31 cellular contexts compared by ENCODE assay signal in genomic region chr11:115314330-115314729, GRCh38.
"Had no signal": no experiment of that assay in that cellular context is flagged by ENCODE, and none has a peak within 500 bp of the region (broad histone marks: within the 10 kb centered on the region; RNA-seq: fewer than 3 reads in every experiment).

No MANE protein-coding gene starts in this region.

- H3K4me3 Mint-ChIP-seq: natural killer cell; nephron; neural progenitor cell; stimulated activated memory B cell treated with anti-CD40 and anti-IgM and Interleukin-4, amounts not matched to agents 10 μg/mL and 1 μg/mL and 100 μg/mL, for 72 hours; stimulated activated naive CD8-positive, alpha-beta T cell treated with anti-CD3 and anti-CD28 coated beads, Interleukin-15, amount 100 ng/mL, for 72 hours; type B pancreatic cell had no signal

- H3K36me3 Mint-ChIP-seq: natural killer cell; neural progenitor cell; stimulated activated memory B cell treated with anti-CD40 and anti-IgM and Interleukin-4, amounts not matched to agents 10 μg/mL and 1 μg/mL and 100 μg/mL, for 72 hours had no signal

- H3K4me2 ChIP-seq: neural progenitor cell, smooth muscle cell had no signal

- H3K79me2 ChIP-seq: parathyroid adenoma had no signal

- H3K27me3 Mint-ChIP-seq: progenitor cell of endocrine pancreas; stimulated activated naive CD8-positive, alpha-beta T cell treated with anti-CD3 and anti-CD28 coated beads, Interleukin-15, amount 100 ng/mL, for 72 hours; type B pancreatic cell had no signal

- H3K27ac Mint-ChIP-seq: natural killer cell; neural progenitor cell; progenitor cell of endocrine pancreas; stimulated activated memory B cell treated with anti-CD40 and anti-IgM and Interleukin-4, amounts not matched to agents 10 μg/mL and 1 μg/mL and 100 μg/mL, for 72 hours; stimulated activated naive CD8-positive, alpha-beta T cell treated with anti-CD3 and anti-CD28 coated beads, Interleukin-15, amount 100 ng/mL, for 72 hours; type B pancreatic cell had no signal

- DNase-seq: natural killer cell; occipital lobe; ovary; posterior cingulate gyrus; psoas muscle; right cardiac atrium; spleen; stimulated activated CD4-positive, alpha-beta T cell treated with anti-CD3 and anti-CD28 coated beads, Interleukin-12 subunit alpha, Interleukin-12 subunit beta, amount 100 ng/mL, for 4 hours; stimulated activated CD4-positive, alpha-beta T cell treated with anti-CD3 and anti-CD28 coated beads, Interleukin-1b, Interleukin-23, amount 100 ng/mL, for 48 hours; stimulated activated CD4-positive, alpha-beta T cell treated with anti-CD3 and anti-CD28 coated beads, Interleukin-4, amount 100 ng/mL, for 1 hour; stimulated activated CD4-positive, alpha-beta T cell treated with anti-CD3 and anti-CD28 coated beads, Interleukin-4, amount 100 ng/mL, for 4 hours; stimulated activated CD8-positive, alpha-beta memory T cell treated with anti-CD3 and anti-CD28 coated beads, Interleukin-4, amount 100 ng/mL, for 48 hours; stimulated activated naive CD4-positive, alpha-beta T cell; stimulated activated naive CD8-positive, alpha-beta T cell treated with anti-CD3 and anti-CD28 coated beads, Interleukin-15, amount 100 ng/mL, for 72 hours; stimulated activated naive CD8-positive, alpha-beta T cell treated with anti-CD3 and anti-CD28 coated beads, Interleukin-15, Interleukin-2, amounts not matched to agents 100 U/mL and 50 U/mL, for 24 hours; substantia nigra; testis; tibial artery; transverse colon; upper lobe of right lung; uterus had no signal

- H3K9me3 Mint-ChIP-seq: natural killer cell; nephron; stimulated activated memory B cell treated with anti-CD40 and anti-IgM and Interleukin-4, amounts not matched to agents 10 μg/mL and 1 μg/mL and 100 μg/mL, for 72 hours; stimulated activated naive CD8-positive, alpha-beta T cell treated with anti-CD3 and anti-CD28 coated beads, Interleukin-15, amount 100 ng/mL, for 72 hours had no signal

- H3K9me3 ChIP-seq: ovary, psoas muscle, spleen, suprapubic skin, testis, tibial artery, transverse colon, upper lobe of right lung, uterus had no signal

- H3K36me3 ChIP-seq: neural progenitor cell, ovary, spleen, suprapubic skin, tibial artery, transverse colon, upper lobe of right lung, uterus had no signal

- H3K27me3 ChIP-seq: neural progenitor cell, ovary, testis, transverse colon, upper lobe of right lung, uterus had no signal

- ATAC-seq: natural killer cell; psoas muscle; right cardiac atrium; sciatic nerve; stimulated activated memory B cell treated with anti-CD40 and anti-IgM and Interleukin-4, amounts not matched to agents 10 μg/mL and 1 μg/mL and 100 μg/mL, for 72 hours; stimulated activated naive CD8-positive, alpha-beta T cell treated with anti-CD3 and anti-CD28 coated beads, Interleukin-15, amount 100 ng/mL, for 72 hours; stimulated activated naive CD8-positive, alpha-beta T cell treated with anti-CD3 and anti-CD28 coated beads, Interleukin-15, Interleukin-2, amounts not matched to agents 100 U/mL and 50 U/mL, for 24 hours; upper lobe of right lung had no signal

- H3K4me1 ChIP-seq: neural progenitor cell, parathyroid adenoma, spleen, suprapubic skin, tibial artery, upper lobe of right lung, uterus had no signal

- H2AFZ ChIP-seq: neural progenitor cell, parathyroid adenoma had no signal

- H3K4me1 Mint-ChIP-seq: natural killer cell; stimulated activated memory B cell treated with anti-CD40 and anti-IgM and Interleukin-4, amounts not matched to agents 10 μg/mL and 1 μg/mL and 100 μg/mL, for 72 hours; stimulated activated naive CD8-positive, alpha-beta T cell treated with anti-CD3 and anti-CD28 coated beads, Interleukin-15, amount 100 ng/mL, for 72 hours had no signal

- H3K4me3 ChIP-seq: neural progenitor cell, ovary, psoas muscle, skin epidermis, smooth muscle cell, spleen, suprapubic skin, testis, tibial artery, transverse colon, upper lobe of right lung, uterus had no signal

- H3K27ac ChIP-seq: neural progenitor cell, ovary, parathyroid adenoma, psoas muscle, skin epidermis, spleen, suprapubic skin, testis, tibial artery, transverse colon, upper lobe of right lung, uterus had no signal

- H3K9ac ChIP-seq: neural progenitor cell, parathyroid adenoma had no signal
